ENCODE assay signal across 11 cellular contexts in genomic region chr19:41862445-41862986, GRCh38. TPM values are rescaled to one million over a fixed set of nuclear protein-coding genes. Genes with fewer than 3 reads are reported as not detected.
DNase-seq lines count a peak whose midpoint lies in the region; ATAC-seq and TF ChIP-seq lines count a peak whose summit lies in the region.
"Had no signal": no experiment of that assay in that cellular context is flagged by ENCODE, and none has a peak within 500 bp of the region (broad histone marks: within the 10 kb centered on the region; RNA-seq: fewer than 3 reads in every experiment).

No MANE protein-coding gene starts in this region.

- peak overlapping the region; percentile 79 for H3K4me3 Mint-ChIP-seq in activated CD4-positive, alpha-beta T cell treated with anti-CD3 and anti-CD28 coated beads, Interleukin-2, amount 10 ng/mL, durations not matched to agents 7 days and 5 days

- TF ChIP-seq EP300 in tibial nerve (IDR thresholded peaks at IDR 0.05), result no peak

- H3K27me3 Mint-ChIP-seq in activated CD4-positive, alpha-beta T cell treated with anti-CD3 and anti-CD28 coated beads, Interleukin-2, amount 10 ng/mL, durations not matched to agents 7 days and 5 days, result no peaks in the 10 kb centered on the region

- no peaks in the 10 kb centered on the region for H3K9me3 ChIP-seq in tibial nerve

- CTCF ChIA-PET in activated CD4-positive, alpha-beta T cell treated with anti-CD3 and anti-CD28 coated beads, Interleukin-2, amount 10 ng/mL, durations not matched to agents 7 days and 5 days (lab: Charles Lee), result interaction anchor here (1.4 to 2.6 kb wide), 2 partner anchors 11 to 13 kb away, joined by 5 to 14 read pairs; no protein-coding TSS in a partner anchor

- TF ChIP-seq CTCF in WI38 (IDR thresholded peaks at IDR 0.05; ENCODE audit: low read depth, low read length), result no peak
- no peak for TF ChIP-seq CTCF in fibroblast of mammary gland (conservative IDR thresholded peaks at IDR 0.05; ENCODE audit: control insufficient read depth, insufficient read depth, low read depth, low read length)
- TF ChIP-seq CTCF in tibial nerve (IDR thresholded peaks at IDR 0.05), result no peak

- H3K9me3 Mint-ChIP-seq in activated CD4-positive, alpha-beta T cell treated with anti-CD3 and anti-CD28 coated beads, Interleukin-2, amount 10 ng/mL, durations not matched to agents 7 days and 5 days, result no peaks in the 10 kb centered on the region

- H3K36me3 ChIP-seq in tibial nerve, result peaks cover 0 to 61% (median 0%) of the 10 kb centered on the region in 3 donors

- peaks cover 56% of the 10 kb centered on the region for H3K36me3 Mint-ChIP-seq in activated CD4-positive, alpha-beta T cell treated with anti-CD3 and anti-CD28 coated beads, Interleukin-2, amount 10 ng/mL, durations not matched to agents 7 days and 5 days (ENCODE audit: low read depth)

- no peak for TF ChIP-seq POLR2A in tibial nerve (IDR thresholded peaks at IDR 0.05)

- peak overlapping the region; percentile 84 for H3K27ac Mint-ChIP-seq in activated CD4-positive, alpha-beta T cell treated with anti-CD3 and anti-CD28 coated beads, Interleukin-2, amount 10 ng/mL, durations not matched to agents 7 days and 5 days

- peaks cover 54% of the 10 kb centered on the region for H3K4me1 Mint-ChIP-seq in activated CD4-positive, alpha-beta T cell treated with anti-CD3 and anti-CD28 coated beads, Interleukin-2, amount 10 ng/mL, durations not matched to agents 7 days and 5 days

- H3K27ac ChIP-seq in substantia nigra (ENCODE audit: low read depth, low read length, poor library complexity, severe bottlenecking) (no peak overlapping the region), tibial nerve (no peak overlapping the region)

- ATAC-seq in stimulated activated naive CD8-positive, alpha-beta T cell treated with anti-CD3 and anti-CD28 coated beads, Interleukin-15, Interleukin-2, amounts not matched to agents 100 U/mL and 50 U/mL, for 24 hours, result no peak
- ATAC-seq in GM19397 (IDR thresholded peaks at IDR 0.05; ENCODE audit: unreplicated experiment), result no peak

- DNase-seq in activated CD4-positive, alpha-beta T cell treated with anti-CD3 and anti-CD28 coated beads, Interleukin-2, amount 10 ng/mL, durations not matched to agents 7 days and 5 days, result no peak
- no peak for DNase-seq in activated CD4-positive, alpha-beta T cell treated with anti-CD3 and anti-CD28 coated beads for 4 hours
- DNase-seq in fibroblast of mammary gland (ENCODE audit: low read depth) (no peak), substantia nigra (lab: John Stamatoyannopoulos, UW) (no peak), tibial nerve (ENCODE audit: low spot score in 2 of 2) (no peak)
- DNase-seq in stimulated activated naive CD8-positive, alpha-beta T cell treated with anti-CD3 and anti-CD28 coated beads, Interleukin-15, Interleukin-2, amounts not matched to agents 100 U/mL and 50 U/mL, for 24 hours, result peak; percentile 16
- DNase-seq: cortex of kidney, NCI-H2029 treated with DMSO at 0.1 percent for 48 hours had no signal

- H3K4me3 ChIP-seq in WI38 (ENCODE audit: low read depth, low read length), result peak overlapping the region; percentile 16
- peak overlapping the region; percentile 84 for H3K4me3 ChIP-seq in fibroblast of mammary gland (ENCODE audit: control insufficient read depth, low read depth, low read length)
- H3K4me3 ChIP-seq in tibial nerve, result no peak overlapping the region

- POLR2A ChIA-PET in activated CD4-positive, alpha-beta T cell treated with anti-CD3 and anti-CD28 coated beads, Interleukin-2, amount 10 ng/mL, durations not matched to agents 7 days and 5 days (lab: Charles Lee), result interaction anchor here (0.5 to 0.6 kb wide), 2 partner anchors 9 to 12 kb away, joined by 3 to 9 read pairs; no protein-coding TSS in a partner anchor

- H3K4me1 ChIP-seq in tibial nerve, result peaks cover 3 to 62% (median 32%) of the 10 kb centered on the region in 4 donors

- WGBS in tibial nerve, 2 donors, result 72 to 78% methylated on average over 2 of the region's 2 CpGs

- H3K27me3 ChIP-seq in tibial nerve, result no peaks in the 10 kb centered on the region

RNA-seq across cellular contexts. Expression of gene RPS19, which starts 2.5 kb away (rescaled TPM):
- 1,000 to 10,000 TPM; 2,679 to 3,011 TPM for total RNA-seq in activated CD4-positive, alpha-beta T cell treated with anti-CD3 and anti-CD28 coated beads, Interleukin-2, amount 10 ng/mL, durations not matched to agents 7 days and 5 days
- 1,000 to 10,000 TPM in 2 of 4 donors, 100 to 1,000 TPM in 2; 835 to 1,204 (median 1,038) TPM for total RNA-seq in tibial nerve

RNA-seq across cellular contexts. Expression of gene CD79A, which starts 14.6 kb away (rescaled TPM):
- 1 to 10 TPM; 2.9 to 4.7 TPM for total RNA-seq in activated CD4-positive, alpha-beta T cell treated with anti-CD3 and anti-CD28 coated beads, Interleukin-2, amount 10 ng/mL, durations not matched to agents 7 days and 5 days
- not detected for total RNA-seq in tibial nerve
- total RNA-seq: lung microvascular endothelial cell had no signal

RNA-seq across cellular contexts. Expression of gene DMRTC2, which starts 17.7 kb away (rescaled TPM):
- total RNA-seq in activated CD4-positive, alpha-beta T cell treated with anti-CD3 and anti-CD28 coated beads, Interleukin-2, amount 10 ng/mL, durations not matched to agents 7 days and 5 days, result not detected
- total RNA-seq in tibial nerve, result not detected
- total RNA-seq: lung microvascular endothelial cell had no signal

RNA-seq across cellular contexts. Expression of gene LYPD4, which starts 18.0 kb away (rescaled TPM):
- not detected for total RNA-seq in activated CD4-positive, alpha-beta T cell treated with anti-CD3 and anti-CD28 coated beads, Interleukin-2, amount 10 ng/mL, durations not matched to agents 7 days and 5 days
- total RNA-seq in tibial nerve, result not detected
- total RNA-seq: lung microvascular endothelial cell had no signal

RNA-seq across cellular contexts. Expression of gene ARHGEF1, which starts 20.5 kb away (rescaled TPM):
- 100 to 1,000 TPM; 663 to 761 TPM for total RNA-seq in activated CD4-positive, alpha-beta T cell treated with anti-CD3 and anti-CD28 coated beads, Interleukin-2, amount 10 ng/mL, durations not matched to agents 7 days and 5 days
- total RNA-seq in tibial nerve, result 100 to 1,000 TPM in 3 of 4 donors, 10 to 100 TPM in 1; 68.4 to 225 (median 121) TPM

Comparison
In these comparisons a context has a peak if more than half of its experiments do, and no peak if none do; other contexts are left out.
1. H3K4me3 ChIP-seq: peak in WI38 (single experiment) and fibroblast of mammary gland (single experiment); none in tibial nerve (0 of 4).